Comparison of ENCODE assay signal across 26 cellular contexts in the genomic region with DNA sequence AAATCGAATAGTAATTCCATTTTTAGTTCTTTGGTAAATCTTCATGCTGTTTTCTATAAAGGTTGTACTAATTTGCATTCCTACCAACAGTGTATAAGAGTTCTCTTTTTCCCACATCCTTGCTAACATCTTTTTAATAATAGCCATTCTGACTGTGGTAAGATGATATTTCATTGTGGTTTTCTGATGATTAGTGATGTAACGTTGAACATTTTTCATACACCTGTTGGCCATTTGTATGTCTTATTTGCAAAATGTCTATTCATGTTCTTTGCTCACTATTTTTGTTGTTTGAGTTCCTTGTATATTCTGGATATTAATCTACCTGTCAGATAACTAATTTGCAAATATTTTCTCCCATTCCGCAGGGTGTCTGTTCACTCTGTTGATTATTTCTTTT.
"Had no signal": no experiment of that assay in that cellular context is flagged by ENCODE, and none has a peak within 500 bp of the region (broad histone marks: within the 10 kb centered on the region; RNA-seq: fewer than 3 reads in every experiment).

No MANE protein-coding gene starts in this region.

- H3K4me3 ChIP-seq: hepatocyte, left ventricle myocardium inferior, lower lobe of right lung, psoas muscle, right lobe of liver, skin epidermis, testis, tibial nerve, upper lobe of right lung, vagina had no signal

- DNase-seq: dermis blood vessel endothelial cell; effector CD4-positive, alpha-beta T cell; endodermal cell; erythroblast; foreskin melanocyte; head of caudate nucleus; kidney; left cardiac atrium; left ventricle myocardium inferior; lower lobe of right lung; midbrain; naive B cell; psoas muscle; retina; right lobe of liver; stimulated activated CD4-positive, alpha-beta T cell treated with anti-CD3 and anti-CD28 coated beads, Interleukin-2, amount 100 ng/mL, for 24 hours; stimulated activated CD4-positive, alpha-beta T cell treated with anti-CD3 and anti-CD28 coated beads, Interleukin-4, amount 100 ng/mL, for 4 hours; stimulated activated naive B cell treated with anti-CD40 and anti-IgM and Interleukin-4, amounts not matched to agents 10 μg/mL and 1 μg/mL and 100 μg/mL, for 72 hours; stimulated activated naive CD8-positive, alpha-beta T cell treated with anti-CD3 and anti-CD28 coated beads, Interleukin-15, amount 100 ng/mL, for 72 hours; testis; upper lobe of right lung had no signal

- ATAC-seq: left cardiac atrium; lower lobe of right lung; psoas muscle; right lobe of liver; stimulated activated naive B cell treated with anti-CD40 and anti-IgM and Interleukin-4, amounts not matched to agents 10 μg/mL and 1 μg/mL and 100 μg/mL, for 72 hours; stimulated activated naive CD8-positive, alpha-beta T cell treated with anti-CD3 and anti-CD28 coated beads, Interleukin-15, amount 100 ng/mL, for 72 hours; upper lobe of right lung had no signal

- H2AFZ ChIP-seq: hepatocyte had no signal

- H3K4me2 ChIP-seq: hepatocyte had no signal

- H3K4me1 ChIP-seq: left ventricle myocardium inferior, lower lobe of right lung, psoas muscle, right lobe of liver, testis, tibial nerve, upper lobe of right lung, vagina had no signal

- H3K27ac ChIP-seq: hepatocyte, left ventricle myocardium inferior, lower lobe of right lung, neutrophil, psoas muscle, right lobe of liver, skin epidermis, testis, tibial nerve, upper lobe of right lung, vagina had no signal

- H3K36me3 ChIP-seq: left ventricle myocardium inferior, lower lobe of right lung, neutrophil, right lobe of liver, tibial nerve, upper lobe of right lung, vagina had no signal

- H3K27me3 ChIP-seq: hepatocyte, right lobe of liver, testis, tibial nerve, upper lobe of right lung, vagina had no signal

- H3K9me3 ChIP-seq: left ventricle myocardium inferior, lower lobe of right lung, neutrophil, psoas muscle, right lobe of liver, testis, tibial nerve, upper lobe of right lung, vagina had no signal
